1 cellular context compared by ENCODE assay signal in the genomic region with DNA sequence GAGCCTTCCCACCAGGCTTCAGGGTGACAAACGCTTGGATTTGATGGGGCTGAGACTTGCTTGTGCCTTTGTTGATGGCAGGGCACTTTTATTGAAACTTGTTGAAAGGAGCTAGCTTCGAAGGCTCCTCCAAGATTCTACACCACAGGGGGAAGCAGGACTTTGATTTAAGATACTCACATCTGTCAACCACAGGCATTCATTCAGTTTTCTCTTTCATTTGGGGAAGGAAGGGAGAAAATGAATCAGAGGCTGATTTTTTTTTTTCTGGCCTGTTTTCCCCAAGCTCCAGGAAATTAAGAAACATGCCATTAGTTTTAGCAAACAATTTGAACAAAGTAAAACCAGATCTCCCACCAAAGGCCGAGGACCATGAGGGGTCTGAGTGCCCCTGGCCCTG.
TF ChIP-seq lines count a peak whose summit lies in the region.

No MANE protein-coding gene starts in this region.

TF ChIP-seq in HepG2, 621 proteins besides CTCF, POLR2A, EP300 and RAD21:
- TF ChIP-seq, protein P1, sequence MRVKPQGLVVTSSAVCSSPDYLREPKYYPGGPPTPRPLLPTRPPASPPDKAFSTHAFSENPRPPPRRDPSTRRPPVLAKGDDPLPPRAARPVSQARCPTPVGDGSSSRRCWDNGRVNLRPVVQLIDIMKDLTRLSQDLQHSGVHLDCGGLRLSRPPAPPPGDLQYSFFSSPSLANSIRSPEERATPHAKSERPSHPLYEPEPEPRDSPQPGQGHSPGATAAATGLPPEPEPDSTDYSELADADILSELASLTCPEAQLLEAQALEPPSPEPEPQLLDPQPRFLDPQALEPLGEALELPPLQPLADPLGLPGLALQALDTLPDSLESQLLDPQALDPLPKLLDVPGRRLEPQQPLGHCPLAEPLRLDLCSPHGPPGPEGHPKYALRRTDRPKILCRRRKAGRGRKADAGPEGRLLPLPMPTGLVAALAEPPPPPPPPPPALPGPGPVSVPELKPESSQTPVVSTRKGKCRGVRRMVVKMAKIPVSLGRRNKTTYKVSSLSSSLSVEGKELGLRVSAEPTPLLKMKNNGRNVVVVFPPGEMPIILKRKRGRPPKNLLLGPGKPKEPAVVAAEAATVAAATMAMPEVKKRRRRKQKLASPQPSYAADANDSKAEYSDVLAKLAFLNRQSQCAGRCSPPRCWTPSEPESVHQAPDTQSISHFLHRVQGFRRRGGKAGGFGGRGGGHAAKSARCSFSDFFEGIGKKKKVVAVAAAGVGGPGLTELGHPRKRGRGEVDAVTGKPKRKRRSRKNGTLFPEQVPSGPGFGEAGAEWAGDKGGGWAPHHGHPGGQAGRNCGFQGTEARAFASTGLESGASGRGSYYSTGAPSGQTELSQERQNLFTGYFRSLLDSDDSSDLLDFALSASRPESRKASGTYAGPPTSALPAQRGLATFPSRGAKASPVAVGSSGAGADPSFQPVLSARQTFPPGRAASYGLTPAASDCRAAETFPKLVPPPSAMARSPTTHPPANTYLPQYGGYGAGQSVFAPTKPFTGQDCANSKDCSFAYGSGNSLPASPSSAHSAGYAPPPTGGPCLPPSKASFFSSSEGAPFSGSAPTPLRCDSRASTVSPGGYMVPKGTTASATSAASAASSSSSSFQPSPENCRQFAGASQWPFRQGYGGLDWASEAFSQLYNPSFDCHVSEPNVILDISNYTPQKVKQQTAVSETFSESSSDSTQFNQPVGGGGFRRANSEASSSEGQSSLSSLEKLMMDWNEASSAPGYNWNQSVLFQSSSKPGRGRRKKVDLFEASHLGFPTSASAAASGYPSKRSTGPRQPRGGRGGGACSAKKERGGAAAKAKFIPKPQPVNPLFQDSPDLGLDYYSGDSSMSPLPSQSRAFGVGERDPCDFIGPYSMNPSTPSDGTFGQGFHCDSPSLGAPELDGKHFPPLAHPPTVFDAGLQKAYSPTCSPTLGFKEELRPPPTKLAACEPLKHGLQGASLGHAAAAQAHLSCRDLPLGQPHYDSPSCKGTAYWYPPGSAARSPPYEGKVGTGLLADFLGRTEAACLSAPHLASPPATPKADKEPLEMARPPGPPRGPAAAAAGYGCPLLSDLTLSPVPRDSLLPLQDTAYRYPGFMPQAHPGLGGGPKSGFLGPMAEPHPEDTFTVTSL (CRISPR knock-in tag; IDR thresholded peaks at IDR 0.05; ENCODE audit: borderline replicate concordance) = no peak
- TF ChIP-seq ZNF44 (CRISPR knock-in tag; IDR thresholded peaks at IDR 0.05) (no peak), CC2D1A (CRISPR knock-in tag; IDR thresholded peaks at IDR 0.05) (no peak), KLF6 (CRISPR knock-in tag; IDR thresholded peaks at IDR 0.05) (no peak), ZNF607 (CRISPR knock-in tag; IDR thresholded peaks at IDR 0.05; ENCODE audit: borderline replicate concordance) (no peak), NFIC (IDR thresholded peaks at IDR 0.05; ENCODE audit: low read length) (no peak), ZNF761 (CRISPR knock-in tag; conservative IDR thresholded peaks at IDR 0.05) (no peak), TAF15 (IDR thresholded peaks at IDR 0.05; ENCODE audit: low read depth, low read length, poor library complexity, severe bottlenecking) (no peak)
- TF ChIP-seq, protein P2, sequence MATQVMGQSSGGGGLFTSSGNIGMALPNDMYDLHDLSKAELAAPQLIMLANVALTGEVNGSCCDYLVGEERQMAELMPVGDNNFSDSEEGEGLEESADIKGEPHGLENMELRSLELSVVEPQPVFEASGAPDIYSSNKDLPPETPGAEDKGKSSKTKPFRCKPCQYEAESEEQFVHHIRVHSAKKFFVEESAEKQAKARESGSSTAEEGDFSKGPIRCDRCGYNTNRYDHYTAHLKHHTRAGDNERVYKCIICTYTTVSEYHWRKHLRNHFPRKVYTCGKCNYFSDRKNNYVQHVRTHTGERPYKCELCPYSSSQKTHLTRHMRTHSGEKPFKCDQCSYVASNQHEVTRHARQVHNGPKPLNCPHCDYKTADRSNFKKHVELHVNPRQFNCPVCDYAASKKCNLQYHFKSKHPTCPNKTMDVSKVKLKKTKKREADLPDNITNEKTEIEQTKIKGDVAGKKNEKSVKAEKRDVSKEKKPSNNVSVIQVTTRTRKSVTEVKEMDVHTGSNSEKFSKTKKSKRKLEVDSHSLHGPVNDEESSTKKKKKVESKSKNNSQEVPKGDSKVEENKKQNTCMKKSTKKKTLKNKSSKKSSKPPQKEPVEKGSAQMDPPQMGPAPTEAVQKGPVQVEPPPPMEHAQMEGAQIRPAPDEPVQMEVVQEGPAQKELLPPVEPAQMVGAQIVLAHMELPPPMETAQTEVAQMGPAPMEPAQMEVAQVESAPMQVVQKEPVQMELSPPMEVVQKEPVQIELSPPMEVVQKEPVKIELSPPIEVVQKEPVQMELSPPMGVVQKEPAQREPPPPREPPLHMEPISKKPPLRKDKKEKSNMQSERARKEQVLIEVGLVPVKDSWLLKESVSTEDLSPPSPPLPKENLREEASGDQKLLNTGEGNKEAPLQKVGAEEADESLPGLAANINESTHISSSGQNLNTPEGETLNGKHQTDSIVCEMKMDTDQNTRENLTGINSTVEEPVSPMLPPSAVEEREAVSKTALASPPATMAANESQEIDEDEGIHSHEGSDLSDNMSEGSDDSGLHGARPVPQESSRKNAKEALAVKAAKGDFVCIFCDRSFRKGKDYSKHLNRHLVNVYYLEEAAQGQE (IDR thresholded peaks at IDR 0.05; ENCODE audit: borderline replicate concordance in 1 of 2, low read depth in 1 of 2, low read length in 2 of 2) = no peak
